Comparison of ENCODE assay signal across 8 cellular contexts in the genomic region with DNA sequence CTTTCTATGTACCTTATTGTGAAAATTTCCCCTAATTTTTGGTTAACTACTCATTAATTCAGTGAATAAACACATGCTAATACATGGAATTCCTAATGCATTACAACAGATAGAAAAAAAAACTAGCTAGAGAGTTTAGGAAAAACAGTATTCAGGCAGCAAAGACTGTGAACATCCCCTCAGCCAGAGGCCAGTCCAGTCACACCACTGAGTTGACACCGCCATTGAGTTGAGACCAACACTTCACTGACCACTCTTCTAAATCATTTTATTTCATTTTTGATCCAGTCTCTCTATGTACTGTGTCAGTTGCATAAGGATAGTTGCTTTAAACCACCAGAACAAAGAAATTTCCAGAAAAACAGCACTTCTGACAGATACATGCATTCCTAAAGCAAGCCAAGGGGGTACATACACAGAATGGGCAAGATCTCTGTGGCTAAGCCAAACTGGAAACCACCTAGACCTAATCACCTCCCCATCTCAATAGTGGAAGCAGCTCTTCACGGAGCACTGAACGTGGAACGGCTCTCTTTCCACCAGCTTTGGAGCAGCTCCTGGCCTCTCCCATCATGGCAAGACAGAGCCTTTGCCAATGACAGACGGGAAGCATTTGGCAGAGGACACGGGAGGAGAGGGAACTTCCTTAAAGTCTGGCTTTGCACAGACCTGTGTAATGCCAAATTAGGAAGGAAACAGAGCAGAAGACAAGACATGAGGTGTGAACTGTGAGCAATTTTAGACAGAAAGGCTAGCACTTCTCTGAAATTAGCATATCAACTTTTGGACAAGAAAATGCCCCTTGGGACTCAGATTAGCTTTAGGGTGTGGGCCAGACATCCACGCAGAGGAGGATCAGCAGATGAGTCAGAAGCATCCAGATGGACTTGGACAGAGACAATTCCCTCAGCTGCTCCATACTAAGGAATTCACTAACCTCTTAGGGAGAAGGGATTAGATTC. TPM values are rescaled to one million over a fixed set of nuclear protein-coding genes. Genes with fewer than 3 reads are reported as not detected.
DNase-seq lines count a peak whose midpoint lies in the region; ATAC-seq, FAIRE-seq and TF ChIP-seq lines count a peak whose summit lies in the region.

No MANE protein-coding gene starts in this region.

- DNase-seq in GM19239 (ENCODE audit: insufficient read length, low spot score) (no peak), LHCN-M2 (ENCODE audit: low read depth) (peak; percentile 72), right cardiac atrium (peak in 2 of 3 donors; percentile 57 to 59), nephron progenitor cell (no peak)
- DNase-seq in stimulated activated naive CD4-positive, alpha-beta T cell (lab: John Stamatoyannopoulos, UW) = no peak
- no peak for DNase-seq in activated CD4-positive, alpha-beta T cell treated with anti-CD3 and anti-CD28 coated beads for 4 hours

- no peaks in the 10 kb centered on the region for H3K79me2 ChIP-seq in ACC112 (ENCODE audit: control insufficient read depth, insufficient read depth, low read length, unreplicated experiment)

- intact Hi-C loops in right cardiac atrium (cut with DNase I) = no loop called here

- H3K4me1 ChIP-seq in ACC112 (ENCODE audit: control insufficient read depth, insufficient read depth, low read length, unreplicated experiment) = peaks cover 20% of the 10 kb centered on the region
- no peaks in the 10 kb centered on the region for H3K4me1 ChIP-seq in right cardiac atrium (ENCODE audit: control insufficient read depth, insufficient read depth, low read length)

- H3K4me3 Mint-ChIP-seq in nephron progenitor cell = no peak overlapping the region

- H3K27me3 ChIP-seq in ACC112 (ENCODE audit: insufficient read depth, low read length) (peaks cover 38% of the 10 kb centered on the region), right cardiac atrium (ENCODE audit: control insufficient read depth, insufficient read depth) (no peaks in the 10 kb centered on the region)

- H2AFZ ChIP-seq in ACC112 (ENCODE audit: low read length, unreplicated experiment) = peak overlapping the region; percentile 24

- no peak overlapping the region for H3K27ac Mint-ChIP-seq in nephron progenitor cell

- H3K36me3 ChIP-seq in ACC112 (ENCODE audit: insufficient read depth, low read length) = no peaks in the 10 kb centered on the region

- H3K36me3 Mint-ChIP-seq in nephron progenitor cell (ENCODE audit: low read depth) = no peaks in the 10 kb centered on the region

- no peaks in the 10 kb centered on the region for H3K9me3 ChIP-seq in right cardiac atrium (ENCODE audit: control insufficient read depth, low read length)

- no peak for TF ChIP-seq CTCF in nephron progenitor cell (IDR thresholded peaks at IDR 0.05)

- ATAC-seq in right cardiac atrium (peak; percentile 77 to 89), HG02973 (IDR thresholded peaks at IDR 0.05; ENCODE audit: unreplicated experiment) (no peak)

- H3K9me3 Mint-ChIP-seq in nephron progenitor cell = peaks cover 14% of the 10 kb centered on the region

- no peaks in the 10 kb centered on the region for H3K4me1 Mint-ChIP-seq in nephron progenitor cell

- peaks cover 9% of the 10 kb centered on the region for H3K27me3 Mint-ChIP-seq in nephron progenitor cell (ENCODE audit: low read depth, poor library complexity)

- 45% methylated on average over 7 of the region's 7 CpGs for WGBS in right cardiac atrium

- peak overlapping the region; percentile 54; the same call in 1 of the 2 replicates for H3K4me3 ChIP-seq in ACC112 (ENCODE audit: low read depth, low read length)
- H3K4me3 ChIP-seq in right cardiac atrium (ENCODE audit: low read length) = no peak overlapping the region

- peak; percentile 76 for FAIRE-seq in GM19239 (lab: Jason Lieb, UNC)

- H3K27ac ChIP-seq in ACC112 (ENCODE audit: low read depth, low read length) (no peak overlapping the region), right cardiac atrium (ENCODE audit: low read length) (no peak overlapping the region)

RNA-seq across cellular contexts. Expression of a gene that starts 36.4 kb away (rescaled TPM):
- total RNA-seq in LHCN-M2 (2014; rRNA removed) (0.11 and 0.32 TPM in 2 replicates), right cardiac atrium (1 to 10 TPM in 1 of 4 donors, under 1 TPM in 3; 0.57 to 1.5 (median 0.93) TPM)
- polyA plus RNA-seq in LHCN-M2 (2012) = 0.33 TPM
- 0.25 TPM for polyA plus RNA-seq in right cardiac atrium

Comparison
In these comparisons a context has a peak if more than half of its experiments do, and no peak if none do; other contexts are left out.
1. DNase-seq: peak in LHCN-M2 (single experiment) and right cardiac atrium (2 of 3); none in GM19239 (single experiment), stimulated activated naive CD4-positive, alpha-beta T cell (0 of 6), activated CD4-positive, alpha-beta T cell treated with anti-CD3 and anti-CD28 coated beads for 4 hours (0 of 2) and nephron progenitor cell (single experiment).